In the genomic region with DNA sequence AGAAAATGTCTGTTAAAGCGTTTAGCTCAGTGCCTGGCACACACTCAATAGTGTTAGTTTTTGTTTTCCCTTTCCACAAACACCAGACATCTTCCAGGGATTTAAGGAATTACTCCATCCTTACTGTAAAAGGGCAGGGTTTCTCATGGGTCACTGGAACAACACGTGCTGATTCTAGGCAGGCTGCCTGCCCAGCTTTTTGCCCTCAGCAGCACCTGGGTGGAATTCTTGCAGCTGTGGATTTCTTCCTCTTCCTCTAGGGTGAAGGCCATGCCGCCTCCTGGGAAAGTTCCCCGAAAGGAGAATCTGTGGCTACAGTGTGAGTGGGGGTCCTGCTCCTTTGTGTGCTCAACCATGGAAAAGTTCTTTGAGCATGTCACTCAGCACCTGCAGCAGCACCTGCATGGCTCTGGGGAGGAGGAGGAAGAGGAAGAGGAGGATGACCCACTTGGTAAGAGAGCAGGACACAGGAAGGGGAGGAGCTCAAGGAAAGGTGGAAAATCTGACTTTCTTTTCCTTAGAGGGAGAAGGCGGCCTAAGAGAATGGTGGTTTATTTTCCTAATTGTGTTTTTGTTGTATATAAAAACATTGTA, we compare ENCODE assay signal across 19 cellular contexts. TPM values are rescaled to one million over a fixed set of nuclear protein-coding genes. Genes with fewer than 3 reads are reported as not detected.
DNase-seq lines count a peak whose midpoint lies in the region; ATAC-seq and TF ChIP-seq lines count a peak whose summit lies in the region.
"Had no signal": no experiment of that assay in that cellular context is flagged by ENCODE, and none has a peak within 500 bp of the region (broad histone marks: within the 10 kb centered on the region; RNA-seq: fewer than 3 reads in every experiment).

No MANE protein-coding gene starts in this region.

- ATAC-seq in Right ventricle myocardium superior (ENCODE audit: poor library complexity): no peak
- ATAC-seq in left colon: peak; percentile 22
- no peak for ATAC-seq in GM19455 (IDR thresholded peaks at IDR 0.05; ENCODE audit: unreplicated experiment)
- ATAC-seq: Panc1 had no signal

- no peaks in the 10 kb centered on the region for H3K27me3 Mint-ChIP-seq in activated T-helper 1 cell treated with anti-CD3 and anti-CD28 coated beads, Interleukin-12 subunit alpha, Interleukin-12 subunit beta, Interleukin-2, Interleukin-4 antibody, amounts not matched to agents 30 ng/mL and 10 ng/mL and 1 ng/mL, durations not matched to agents 14 hours and 24 hours and 36 hours (ENCODE audit: insufficient read depth)
- H3K27me3 Mint-ChIP-seq: activated B cell treated with CpG ODN at 0.5 μM for 24 hours; dendritic cell treated with granulocyte-macrophage colony-stimulating factor and Interleukin-4, amounts not matched to agents 40 ng/mL and 50 ng/mL, for 4 days had no signal

- H3K4me3 ChIP-seq in cardiac muscle cell: no peak overlapping the region
- H3K4me3 ChIP-seq in thymus (ENCODE audit: low read length): no peak overlapping the region
- H3K4me3 ChIP-seq: esophagus squamous epithelium, MG63, tibial nerve had no signal

- H3K36me3 Mint-ChIP-seq in activated T-helper 1 cell treated with anti-CD3 and anti-CD28 coated beads, Interleukin-12 subunit alpha, Interleukin-12 subunit beta, Interleukin-2, Interleukin-4 antibody, amounts not matched to agents 30 ng/mL and 10 ng/mL and 1 ng/mL, durations not matched to agents 14 hours and 24 hours and 36 hours (ENCODE audit: low read depth): peaks cover 33% of the 10 kb centered on the region

- H3K36me3 ChIP-seq in cardiac muscle cell: peaks cover 18% of the 10 kb centered on the region
- peaks cover 29% of the 10 kb centered on the region for H3K36me3 ChIP-seq in thymus (ENCODE audit: control insufficient read depth, insufficient read depth)

- H3K27ac Mint-ChIP-seq in activated T-helper 1 cell treated with anti-CD3 and anti-CD28 coated beads, Interleukin-12 subunit alpha, Interleukin-12 subunit beta, Interleukin-2, Interleukin-4 antibody, amounts not matched to agents 30 ng/mL and 10 ng/mL and 1 ng/mL, durations not matched to agents 14 hours and 24 hours and 36 hours: peak overlapping the region; percentile 33
- H3K27ac Mint-ChIP-seq: activated B cell treated with CpG ODN at 0.5 μM for 24 hours; dendritic cell treated with granulocyte-macrophage colony-stimulating factor and Interleukin-4, amounts not matched to agents 40 ng/mL and 50 ng/mL, for 4 days had no signal

- DNase-seq in cardiac muscle cell (ENCODE audit: low read depth in 1 of 2, low spot score in 1 of 2) (no peak), Right ventricle myocardium superior (no peak), left colon (no peak), HT-29 (ENCODE audit: low spot score) (no peak), GM10266 (ENCODE audit: extremely low spot score) (no peak)
- no peak for DNase-seq in activated T-helper 1 cell treated with anti-CD3 and anti-CD28 coated beads, Interleukin-12 subunit alpha, Interleukin-12 subunit beta, Interleukin-2, Interleukin-4 antibody, amounts not matched to agents 30 ng/mL and 10 ng/mL and 1 ng/mL, durations not matched to agents 14 hours and 24 hours and 36 hours (ENCODE audit: low spot score)
- DNase-seq: activated B cell treated with CpG ODN at 0.5 μM for 24 hours, esophagus squamous epithelium, left cardiac atrium, MG63, NCI-H2029, NCI-H526, SW 1271 had no signal

- peaks cover 31% of the 10 kb centered on the region for H3K4me1 Mint-ChIP-seq in activated T-helper 1 cell treated with anti-CD3 and anti-CD28 coated beads, Interleukin-12 subunit alpha, Interleukin-12 subunit beta, Interleukin-2, Interleukin-4 antibody, amounts not matched to agents 30 ng/mL and 10 ng/mL and 1 ng/mL, durations not matched to agents 14 hours and 24 hours and 36 hours (ENCODE audit: low read depth)

- no peaks in the 10 kb centered on the region for H3K27me3 ChIP-seq in cardiac muscle cell
- no peaks in the 10 kb centered on the region for H3K27me3 ChIP-seq in thymus (ENCODE audit: control insufficient read depth, insufficient read depth)
- H3K27me3 ChIP-seq: esophagus squamous epithelium, MG63, tibial nerve had no signal

- no peak overlapping the region for H3K4me3 Mint-ChIP-seq in activated T-helper 1 cell treated with anti-CD3 and anti-CD28 coated beads, Interleukin-12 subunit alpha, Interleukin-12 subunit beta, Interleukin-2, Interleukin-4 antibody, amounts not matched to agents 30 ng/mL and 10 ng/mL and 1 ng/mL, durations not matched to agents 14 hours and 24 hours and 36 hours
- H3K4me3 Mint-ChIP-seq: activated B cell treated with CpG ODN at 0.5 μM for 24 hours; dendritic cell treated with granulocyte-macrophage colony-stimulating factor and Interleukin-4, amounts not matched to agents 40 ng/mL and 50 ng/mL, for 4 days had no signal

- H3K9me3 Mint-ChIP-seq in activated T-helper 1 cell treated with anti-CD3 and anti-CD28 coated beads, Interleukin-12 subunit alpha, Interleukin-12 subunit beta, Interleukin-2, Interleukin-4 antibody, amounts not matched to agents 30 ng/mL and 10 ng/mL and 1 ng/mL, durations not matched to agents 14 hours and 24 hours and 36 hours: no peaks in the 10 kb centered on the region
- H3K9me3 Mint-ChIP-seq: activated B cell treated with CpG ODN at 0.5 μM for 24 hours; dendritic cell treated with granulocyte-macrophage colony-stimulating factor and Interleukin-4, amounts not matched to agents 40 ng/mL and 50 ng/mL, for 4 days had no signal

- intact Hi-C loops in Right ventricle myocardium superior (cut with DNase I): no loop called here
- intact Hi-C loops in activated T-helper 1 cell treated with anti-CD3 and anti-CD28 coated beads, Interleukin-12 subunit alpha, Interleukin-12 subunit beta, Interleukin-2, Interleukin-4 antibody, amounts not matched to agents 30 ng/mL and 10 ng/mL and 1 ng/mL, durations not matched to agents 14 hours and 24 hours and 36 hours (cut with micrococcal nuclease): no loop called here
- intact Hi-C loops in left colon (cut with DNase I, micrococcal nuclease): no loop called here

- no peak for TF ChIP-seq CTCF in cardiac muscle cell (IDR thresholded peaks at IDR 0.05; ENCODE audit: low read depth, low read length)
- TF ChIP-seq CTCF in GM10266 (IDR thresholded peaks at IDR 0.05; ENCODE audit: control insufficient read depth, insufficient read depth, low read depth, missing control alignments): no peak

- peaks cover 3% of the 10 kb centered on the region for H3K4me1 ChIP-seq in cardiac muscle cell (ENCODE audit: low read depth)
- H3K4me1 ChIP-seq in thymus (ENCODE audit: control insufficient read depth, insufficient read depth, low read length): peaks cover 15% of the 10 kb centered on the region

- H3K27ac ChIP-seq in cardiac muscle cell (peak overlapping the region; percentile 55), thymus (ENCODE audit: low read depth) (peak overlapping the region; percentile 54)
- H3K27ac ChIP-seq: tibial nerve had no signal

- WGBS in thymus: 92% methylated on average over 5 of the region's 5 CpGs

- no peaks in the 10 kb centered on the region for H3K9me3 ChIP-seq in cardiac muscle cell (ENCODE audit: low read depth)
- no peaks in the 10 kb centered on the region for H3K9me3 ChIP-seq in thymus (ENCODE audit: control insufficient read depth)
- H3K9me3 ChIP-seq: esophagus squamous epithelium, MG63, tibial nerve had no signal

RNA-seq across cellular contexts. Expression of a gene that starts 5.4 kb away (rescaled TPM):
- 21.6 and 28.2 TPM in 2 replicates for total RNA-seq in cardiac muscle cell
- 33.2 and 34.1 TPM in 2 replicates for polyA plus RNA-seq in cardiac muscle cell
- 13.3 TPM for total RNA-seq in Right ventricle myocardium superior
- 31.2 and 35.2 TPM in 2 replicates for total RNA-seq in activated T-helper 1 cell treated with anti-CD3 and anti-CD28 coated beads, Interleukin-12 subunit alpha, Interleukin-12 subunit beta, Interleukin-2, Interleukin-4 antibody, amounts not matched to agents 30 ng/mL and 10 ng/mL and 1 ng/mL, durations not matched to agents 14 hours and 24 hours and 36 hours
- total RNA-seq in left colon: 10 to 100 TPM; 34.9 to 35.7 TPM
- 24.0 TPM for polyA plus RNA-seq in thymus
- 15.5 and 16.9 TPM in 2 replicates for total RNA-seq in HT-29 (2014; rRNA removed; shearing (Covaris generic))

RNA-seq across cellular contexts. Expression of a gene that starts 19.6 kb away (rescaled TPM):
- total RNA-seq in cardiac muscle cell (16.4 and 20.8 TPM in 2 replicates), Right ventricle myocardium superior (9.6 TPM), left colon (10 to 100 TPM; 26.6 to 43.7 TPM)
- polyA plus RNA-seq in cardiac muscle cell (11.1 and 14.8 TPM in 2 replicates), thymus (11.1 TPM)
- total RNA-seq in activated T-helper 1 cell treated with anti-CD3 and anti-CD28 coated beads, Interleukin-12 subunit alpha, Interleukin-12 subunit beta, Interleukin-2, Interleukin-4 antibody, amounts not matched to agents 30 ng/mL and 10 ng/mL and 1 ng/mL, durations not matched to agents 14 hours and 24 hours and 36 hours: 35.7 and 38.2 TPM in 2 replicates
- total RNA-seq in HT-29 (2014; rRNA removed; shearing (Covaris generic)): 31.9 and 40.4 TPM in 2 replicates

RNA-seq across cellular contexts. Expression of a gene that starts 22.1 kb away (rescaled TPM):
- total RNA-seq in cardiac muscle cell (1.9 and 3.2 TPM in 2 replicates), Right ventricle myocardium superior (1.5 TPM), left colon (not detected)
- polyA plus RNA-seq in cardiac muscle cell (2.4 and 5.6 TPM in 2 replicates), thymus (2.8 TPM)
- total RNA-seq in activated T-helper 1 cell treated with anti-CD3 and anti-CD28 coated beads, Interleukin-12 subunit alpha, Interleukin-12 subunit beta, Interleukin-2, Interleukin-4 antibody, amounts not matched to agents 30 ng/mL and 10 ng/mL and 1 ng/mL, durations not matched to agents 14 hours and 24 hours and 36 hours: 0.07 TPM in 1 of 2 replicates, not detected in the other
- total RNA-seq in HT-29 (2014; rRNA removed; shearing (Covaris generic)): not detected in 2 replicates
- total RNA-seq: activated B cell treated with CpG ODN at 0.5 μM for 24 hours, HT1080 had no signal

RNA-seq across cellular contexts. Expression of a gene that starts 25.1 kb away (rescaled TPM):
- 31.4 and 36.0 TPM in 2 replicates for total RNA-seq in cardiac muscle cell
- polyA plus RNA-seq in cardiac muscle cell: 57.9 and 77.3 TPM in 2 replicates
- 18.2 TPM for total RNA-seq in Right ventricle myocardium superior
- total RNA-seq in activated T-helper 1 cell treated with anti-CD3 and anti-CD28 coated beads, Interleukin-12 subunit alpha, Interleukin-12 subunit beta, Interleukin-2, Interleukin-4 antibody, amounts not matched to agents 30 ng/mL and 10 ng/mL and 1 ng/mL, durations not matched to agents 14 hours and 24 hours and 36 hours: 81.8 and 84.4 TPM in 2 replicates
- 10 to 100 TPM; 32.4 to 50.3 TPM for total RNA-seq in left colon
- polyA plus RNA-seq in thymus: 22.4 TPM
- 67.2 and 93.2 TPM in 2 replicates for total RNA-seq in HT-29 (2014; rRNA removed; shearing (Covaris generic))

RNA-seq across cellular contexts. Expression of a gene that starts 41.8 kb away (rescaled TPM):
- total RNA-seq in cardiac muscle cell (24.7 and 36.8 TPM in 2 replicates), Right ventricle myocardium superior (34.0 TPM), left colon (10 to 100 TPM; 14.8 to 17.9 TPM)
- polyA plus RNA-seq in cardiac muscle cell (16.1 and 25.5 TPM in 2 replicates), thymus (6.5 TPM)
- total RNA-seq in activated T-helper 1 cell treated with anti-CD3 and anti-CD28 coated beads, Interleukin-12 subunit alpha, Interleukin-12 subunit beta, Interleukin-2, Interleukin-4 antibody, amounts not matched to agents 30 ng/mL and 10 ng/mL and 1 ng/mL, durations not matched to agents 14 hours and 24 hours and 36 hours: 24.1 and 29.5 TPM in 2 replicates
- total RNA-seq in HT-29 (2014; rRNA removed; shearing (Covaris generic)): 13.1 and 21.1 TPM in 2 replicates
